8 cellular contexts compared by ENCODE assay signal in genomic region chr1:9315411-9316079, GRCh38. TPM values are rescaled to one million over a fixed set of nuclear protein-coding genes. Genes with fewer than 3 reads are reported as not detected.
DNase-seq lines count a peak whose midpoint lies in the region; ATAC-seq, FAIRE-seq and TF ChIP-seq lines count a peak whose summit lies in the region.

No MANE protein-coding gene starts in this region.

- no peaks in the 10 kb centered on the region for H3K4me1 Mint-ChIP-seq in CD14-positive monocyte

- intact Hi-C loops in CD14-positive monocyte (cut with micrococcal nuclease): no loop called here

- FAIRE-seq in RCC 7860 (lab: Jason Lieb, UNC): no peak

- no peak overlapping the region for H3K4me3 Mint-ChIP-seq in CD14-positive monocyte

- H3K4me3 ChIP-seq in choroid plexus epithelial cell (ENCODE audit: low read depth, low read length) (no peak overlapping the region), skin epidermis (no peak overlapping the region)

- H3K9me3 Mint-ChIP-seq in CD14-positive monocyte: no peaks in the 10 kb centered on the region

- peak overlapping the region in 13 of 21 experiments; percentile 1 to 73 (median 27) for H3K27ac ChIP-seq in skin epidermis

- H3K27me3 Mint-ChIP-seq in CD14-positive monocyte (ENCODE audit: low read depth in 3 of 3): peaks cover 7 to 18% (median 18%) of the 10 kb centered on the region in 3 donors

- DNase-seq in COLO829 (ENCODE audit: low spot score): peak; percentile 71
- peak; percentile 42 for DNase-seq in RCC 7860 (ENCODE audit: low spot score)
- DNase-seq in choroid plexus epithelial cell (ENCODE audit: low read depth): peak; percentile 94
- DNase-seq in CD14-positive monocyte (ENCODE audit: low spot score): no peak
- DNase-seq in NCI-H446 (lab: John Stamatoyannopoulos, UW): no peak

- ATAC-seq in GM18873 (IDR thresholded peaks at IDR 0.05; ENCODE audit: low FRiP score, unreplicated experiment): no peak
- no peak for ATAC-seq in HG02642 (IDR thresholded peaks at IDR 0.05; ENCODE audit: poor library complexity, unreplicated experiment)

- H3K27ac Mint-ChIP-seq in CD14-positive monocyte: no peak overlapping the region

- no peaks in the 10 kb centered on the region for H3K36me3 Mint-ChIP-seq in CD14-positive monocyte

- TF ChIP-seq CTCF in choroid plexus epithelial cell (conservative IDR thresholded peaks at IDR 0.05; ENCODE audit: low read depth, low read length) (no peak), CD14-positive monocyte (IDR thresholded peaks at IDR 0.05) (no peak)

RNA-seq across cellular contexts. Expression of gene SPSB1, which starts 22.9 kb away (rescaled TPM):
- polyA plus RNA-seq in CD14-positive monocyte: 1 to 10 TPM in 1 of 2 donors, under 1 TPM in 1; 0.15 to 1.2 TPM

Comparison
In these comparisons a context has a peak if more than half of its experiments do, and no peak if none do; other contexts are left out.
1. DNase-seq: peak in COLO829 (single experiment), RCC 7860 (single experiment) and choroid plexus epithelial cell (single experiment); none in CD14-positive monocyte (single experiment) and NCI-H446 (0 of 2).